16 cellular contexts compared by ENCODE assay signal in genomic region chrX:123454712-123455431, GRCh38.
DNase-seq lines count a peak whose midpoint lies in the region; ATAC-seq, FAIRE-seq and TF ChIP-seq lines count a peak whose summit lies in the region.
"Had no signal": no experiment of that assay in that cellular context is flagged by ENCODE, and none has a peak within 500 bp of the region (broad histone marks: within the 10 kb centered on the region; RNA-seq: fewer than 3 reads in every experiment).

No MANE protein-coding gene starts in this region.

- FAIRE-seq in GM18507 (lab: Jason Lieb, UNC) (peak; percentile 35), K562 (lab: Jason Lieb, UNC) (peak; percentile 56)
- FAIRE-seq: GM12892 had no signal

- no peak overlapping the region for H3K4me2 ChIP-seq in K562 (ENCODE audit: insufficient read depth, low read length)

- ATAC-seq in GM21360 (IDR thresholded peaks at IDR 0.05; ENCODE audit: unreplicated experiment) (peak; percentile 53), HG02870 (IDR thresholded peaks at IDR 0.05; ENCODE audit: unreplicated experiment) (peak; percentile 66), K562 (peak; percentile 70)
- ATAC-seq: HCT116 had no signal

- no peak overlapping the region for H3K27ac ChIP-seq in K562 (ENCODE audit: extremely low read depth, low read depth, low read length)
- no peak overlapping the region for H3K27ac ChIP-seq in A673 (ENCODE audit: low read depth, low read length, poor library complexity, severe bottlenecking)
- H3K27ac ChIP-seq: thoracic aorta had no signal

- POLR2A ChIA-PET in K562 (lab: Yijun Ruan, JAX), result no interaction called here
- POLR2A ChIA-PET in A673 (lab: Charles Lee; ENCODE audit: low non-redundant PET), result no interaction called here

- no peak for TF ChIP-seq RAD21 in K562 (CRISPR knock-in tag; conservative IDR thresholded peaks at IDR 0.05 in 1 of 2, IDR thresholded peaks at IDR 0.05 in 1 of 2)

- H3K4me1 ChIP-seq in K562 (replicated peaks in 1 of 2; ENCODE audit: control insufficient read depth in 2 of 2, insufficient read depth in 2 of 2, low read length in 2 of 2), result peaks cover 0 to 19% of the 10 kb centered on the region in 2 experiments; a peak in 2 of 5 replicates
- H3K4me1 ChIP-seq in A673 (ENCODE audit: insufficient read depth, low read length, poor library complexity, severe bottlenecking), result no peaks in the 10 kb centered on the region
- H3K4me1 ChIP-seq: Caco-2 had no signal

- no peaks in the 10 kb centered on the region for H3K36me3 ChIP-seq in K562 (ENCODE audit: control insufficient read depth, insufficient read depth, low read length)
- no peaks in the 10 kb centered on the region for H3K36me3 ChIP-seq in A673 (ENCODE audit: insufficient read depth, low read length, poor library complexity, severe bottlenecking)
- H3K36me3 ChIP-seq: thoracic aorta had no signal

- H3K4me3 ChIP-seq in K562 (no peak overlapping the region), A673 (ENCODE audit: low read depth, low read length, poor library complexity, severe bottlenecking) (no peak overlapping the region)
- H3K4me3 ChIP-seq: thoracic aorta had no signal

- 22% methylated on average over 1 of the region's 1 CpG for WGBS in K562 (ENCODE audit: insufficient coverage, low coverage, missing lambda C conversion rate)

- intact Hi-C loops in K562 (cut with micrococcal nuclease), result loop anchor here (5.0 to 10.0 kb wide), 2 partner anchors 90 to 317 kb away; no protein-coding TSS in a partner anchor
- intact Hi-C loops in A673 (cut with micrococcal nuclease; ENCODE audit: unreplicated experiment), result no loop called here

- H3K79me2 ChIP-seq in K562 (ENCODE audit: control insufficient read depth, insufficient read depth, low read length), result no peaks in the 10 kb centered on the region

- no peaks in the 10 kb centered on the region for H3K9me1 ChIP-seq in K562 (ENCODE audit: control insufficient read depth, insufficient read depth, low read length)

- H4K20me1 ChIP-seq in K562 (replicated peaks; ENCODE audit: control insufficient read depth, insufficient read depth, low read length), result no peaks in the 10 kb centered on the region

- no peak overlapping the region for H3K9ac ChIP-seq in K562 (ENCODE audit: insufficient read depth in 1 of 2, low read depth in 2 of 2, low read length in 2 of 2)

- TF ChIP-seq EP300 in K562 (IDR thresholded peaks at IDR 0.05; ENCODE audit: low read length), result no peak

- CTCF ChIA-PET in K562 (lab: Yijun Ruan, JAX; ENCODE audit: low intra/inter-chr PET ratio), result no interaction called here
- CTCF ChIA-PET in A673 (lab: Charles Lee), result no interaction called here

- BruUV-seq in K562 (replicated peaks; lab: Mats Ljungman, UMichigan) (no TSS peak), A673 (replicated peaks; lab: Mats Ljungman, UMichigan) (no TSS peak)

- DNase-seq in GM18507 (ENCODE audit: extremely low spot score, insufficient read length, low read depth) (no peak), K562 (ENCODE audit: extremely low read depth in 1 of 4, low spot score in 3 of 4) (peak in 2 of 4 experiments; percentile 6 to 12), A673 (ENCODE audit: low spot score) (no peak), NCI-H1694 (lab: John Stamatoyannopoulos, UW) (no peak)
- DNase-seq in stimulated activated CD4-positive, alpha-beta T cell treated with anti-CD3 and anti-CD28 coated beads, Interleukin-15, amount 100 ng/mL, for 24 hours, result no peak
- DNase-seq in activated effector memory CD4-positive, alpha-beta T cell treated with Interleukin-2 at 50 U/mL for 16 hours, result no peak
- DNase-seq: Caco-2; effector memory CD4-positive, alpha-beta T cell; NCI-H1436 treated with DMSO at 0.1 percent for 48 hours; NCI-H2227 treated with DMSO at 0.1 percent for 48 hours; stimulated activated CD4-positive, alpha-beta T cell treated with anti-CD3 and anti-CD28 coated beads, Interleukin-4, amount 100 ng/mL, for 4 hours had no signal

- no peak for TF ChIP-seq POLR2A in K562 (conservative IDR thresholded peaks at IDR 0.05)

- no peak overlapping the region for H2AFZ ChIP-seq in K562 (ENCODE audit: low read depth, low read length)

- in situ Hi-C loops in K562 (cut with MboI), result no loop called here

- H3K9me3 ChIP-seq in K562 (replicated peaks; ENCODE audit: control insufficient read depth, insufficient read depth, low read depth, low read length), result no peaks in the 10 kb centered on the region
- no peaks in the 10 kb centered on the region for H3K9me3 ChIP-seq in A673 (ENCODE audit: low read depth, low read length, poor library complexity, severe bottlenecking)
- H3K9me3 ChIP-seq: Caco-2, thoracic aorta had no signal

- H3K27me3 ChIP-seq in K562 (ENCODE audit: control insufficient read depth in 2 of 2, insufficient read depth in 2 of 2, low read length in 2 of 2) (no peaks in the 10 kb centered on the region), A673 (replicated peaks; ENCODE audit: insufficient read depth, low read depth, low read length, poor library complexity) (no peaks in the 10 kb centered on the region)

- TF ChIP-seq CTCF in K562 (IDR thresholded peaks at IDR 0.05 in 2 of 3, conservative IDR thresholded peaks at IDR 0.05 in 1 of 3; ENCODE audit: insufficient read depth in 2 of 3, low read depth in 1 of 3, low read length in 3 of 3) (no peak), A673 (conservative IDR thresholded peaks at IDR 0.05; ENCODE audit: low read depth, low read length) (no peak)

TF ChIP-seq in K562, 482 proteins besides CTCF, POLR2A, EP300 and RAD21:
- peak; percentile 59 for TF ChIP-seq C11orf30 (IDR thresholded peaks at IDR 0.05; ENCODE audit: low read depth)
- no peak for TF ChIP-seq NKRF (IDR thresholded peaks at IDR 0.05; ENCODE audit: borderline replicate concordance)
- TF ChIP-seq NONO (IDR thresholded peaks at IDR 0.05; ENCODE audit: low read depth in 2 of 2, low read length in 1 of 2), result no peak
- TF ChIP-seq KDM1A (IDR thresholded peaks at IDR 0.05), result no peak
- no peak for TF ChIP-seq ZNF224 (CRISPR knock-in tag; IDR thresholded peaks at IDR 0.05)
- TF ChIP-seq TAL1 (IDR thresholded peaks at IDR 0.05), result no peak
- no peak for TF ChIP-seq BCL6 (CRISPR knock-in tag; IDR thresholded peaks at IDR 0.05)
- peak; percentile 43; the same call in 1 of the 2 replicates for TF ChIP-seq USF2 (CRISPR knock-in tag; IDR thresholded peaks at IDR 0.05)
- TF ChIP-seq CHCHD3 (CRISPR knock-in tag; IDR thresholded peaks at IDR 0.05), result no peak
- TF ChIP-seq ZNF133 (CRISPR knock-in tag; IDR thresholded peaks at IDR 0.05), result no peak
- peak; percentile 25; the same call in 1 of the 2 replicates for TF ChIP-seq DPF2 (IDR thresholded peaks at IDR 0.05)
- no peak for TF ChIP-seq BRCA1 (IDR thresholded peaks at IDR 0.05)
- no peak for TF ChIP-seq BRCA1 (CRISPR knock-in tag; IDR thresholded peaks at IDR 0.05)
- no peak for TF ChIP-seq ZFPM2 (CRISPR knock-in tag; IDR thresholded peaks at IDR 0.05)
- peak; percentile 23; the same call in 1 of the 2 replicates for TF ChIP-seq RAD51 (IDR thresholded peaks at IDR 0.05; ENCODE audit: borderline replicate concordance, low read depth)
- peak; percentile 70 for TF ChIP-seq ZNF316 (IDR thresholded peaks at IDR 0.05)
- TF ChIP-seq NFE2 (IDR thresholded peaks at IDR 0.05; ENCODE audit: low read depth), result peak; percentile 57
- TF ChIP-seq MAFG (tag; conservative IDR thresholded peaks at IDR 0.05), result peak; percentile 36
- no peak for TF ChIP-seq TOE1 (IDR thresholded peaks at IDR 0.05; ENCODE audit: borderline replicate concordance)
- no peak for TF ChIP-seq TOE1 (CRISPR knock-in tag; IDR thresholded peaks at IDR 0.05; ENCODE audit: borderline replicate concordance, low read depth)
